In genomic region chr14:22641851-22642250, GRCh38 we compare ENCODE assay signal across 17 cellular contexts. TPM values are rescaled to one million over a fixed set of nuclear protein-coding genes. Genes with fewer than 3 reads are reported as not detected.
DNase-seq lines count a peak whose midpoint lies in the region; ATAC-seq and TF ChIP-seq lines count a peak whose summit lies in the region.
"Had no signal": no experiment of that assay in that cellular context is flagged by ENCODE, and none has a peak within 500 bp of the region (broad histone marks: within the 10 kb centered on the region; RNA-seq: fewer than 3 reads in every experiment).

No MANE protein-coding gene starts in this region.

- peak; percentile 15 for DNase-seq in ELR (ENCODE audit: low read depth)
- peak; percentile 53 for DNase-seq in M059J (ENCODE audit: low read depth)
- peak; percentile 32 for DNase-seq in mammary epithelial cell
- peak in 1 of 3 donors; percentile 23 for DNase-seq in mucosa of descending colon
- no peak for DNase-seq in germinal center (ENCODE audit: low spot score)
- no peak for DNase-seq in NOMO-1 (lab: John Stamatoyannopoulos, UW; ENCODE audit: unreplicated experiment in 2 of 2)
- no peak for DNase-seq in stimulated activated effector memory CD8-positive, alpha-beta T cell treated with anti-CD3 and anti-CD28 coated beads, Interleukin-12 subunit alpha, Interleukin-12 subunit beta, amount 100 ng/mL, for 72 hours (ENCODE audit: low spot score in 2 of 2)
- DNase-seq in T-helper 2 cell: no peak
- DNase-seq: C1 segment of cervical spinal cord, H9, NCI-H1048, NCI-H524, SW 1271 had no signal

- no peaks in the 10 kb centered on the region for H3K79me2 ChIP-seq in mammary epithelial cell (ENCODE audit: insufficient read depth, low read length)

- intact Hi-C loops in mammary epithelial cell (cut with micrococcal nuclease) (no loop called here), mucosa of descending colon (cut with DNase I, micrococcal nuclease) (loop anchor here in 1 of 2 donors (10.0 kb wide), 1 partner anchor 77 kb away; no protein-coding TSS in a partner anchor)

- H3K27me3 ChIP-seq in mammary epithelial cell (ENCODE audit: insufficient read depth, low read length): no peaks in the 10 kb centered on the region

- no peak overlapping the region for H3K27ac Mint-ChIP-seq in stimulated activated effector memory CD8-positive, alpha-beta T cell treated with anti-CD3 and anti-CD28 coated beads, Interleukin-12 subunit alpha, Interleukin-12 subunit beta, amount 100 ng/mL, for 72 hours
- H3K27ac Mint-ChIP-seq: H9 had no signal

- in situ Hi-C loops in mammary epithelial cell (cut with MboI; ENCODE audit: low sequenced_read_pairs in 2 of 2): loop anchor here in 1 of 2 donors (5.0 kb wide), 1 partner anchor 55 kb away; the partner anchor contains the start of gene DAD1

- no peaks in the 10 kb centered on the region for H3K36me3 Mint-ChIP-seq in stimulated activated effector memory CD8-positive, alpha-beta T cell treated with anti-CD3 and anti-CD28 coated beads, Interleukin-12 subunit alpha, Interleukin-12 subunit beta, amount 100 ng/mL, for 72 hours

- H3K4me1 ChIP-seq in mammary epithelial cell (ENCODE audit: insufficient read depth, low read length) (peaks cover 10% of the 10 kb centered on the region), mucosa of descending colon (ENCODE audit: low read depth) (no peaks in the 10 kb centered on the region)

- H3K4me2 ChIP-seq in mammary epithelial cell (ENCODE audit: insufficient read depth, low read depth, low read length): no peak overlapping the region

- H3K4me3 ChIP-seq in mammary epithelial cell (replicated peaks in 1 of 3; ENCODE audit: insufficient read depth in 1 of 3, low read depth in 2 of 3, low read length in 3 of 3): no peak overlapping the region
- H3K4me3 ChIP-seq in mucosa of descending colon: no peak overlapping the region
- H3K4me3 ChIP-seq: K562 had no signal

- H3K27ac ChIP-seq in mammary epithelial cell (ENCODE audit: insufficient read depth, low read depth, low read length): no peak overlapping the region

- CTCF ChIA-PET in mammary epithelial cell (lab: Charles Lee; ENCODE audit: low non-redundant PET): interaction anchor here (0.8 kb wide), 1 partner anchor 11 kb away, joined by 4 read pairs; no protein-coding TSS in a partner anchor

- dilution Hi-C loops in mammary epithelial cell (cut with HindIII; ENCODE audit: low sequenced_read_pairs): no loop called here

- 55% methylated on average over 3 of the region's 3 CpGs for WGBS in mammary epithelial cell (ENCODE audit: low coverage, missing lambda C conversion rate)

- H3K9me3 ChIP-seq in mammary epithelial cell (replicated peaks; ENCODE audit: insufficient read depth, low read length) (no peaks in the 10 kb centered on the region), mucosa of descending colon (no peaks in the 10 kb centered on the region)

- no TSS peak for BruUV-seq in mammary epithelial cell (replicated peaks; lab: Mats Ljungman, UMichigan)

- no peaks in the 10 kb centered on the region for H3K36me3 ChIP-seq in mammary epithelial cell (ENCODE audit: insufficient read depth, low read length)
- H3K36me3 ChIP-seq in mucosa of descending colon (ENCODE audit: low read depth): no peaks in the 10 kb centered on the region

- peak; percentile 96 for ATAC-seq in mucosa of descending colon
- ATAC-seq in stimulated activated effector memory CD8-positive, alpha-beta T cell treated with anti-CD3 and anti-CD28 coated beads, Interleukin-12 subunit alpha, Interleukin-12 subunit beta, amount 100 ng/mL, for 72 hours: no peak
- ATAC-seq: K562 had no signal

- TF ChIP-seq CTCF in mammary epithelial cell (conservative IDR thresholded peaks at IDR 0.05 in 1 of 2, IDR thresholded peaks at IDR 0.05 in 1 of 2; ENCODE audit: extremely low read depth in 1 of 2, insufficient read depth in 1 of 2, low read depth in 1 of 2, low read length in 2 of 2) (no peak), mucosa of descending colon (IDR thresholded peaks at IDR 0.05) (no peak)

- no peaks in the 10 kb centered on the region for H3K4me1 Mint-ChIP-seq in stimulated activated effector memory CD8-positive, alpha-beta T cell treated with anti-CD3 and anti-CD28 coated beads, Interleukin-12 subunit alpha, Interleukin-12 subunit beta, amount 100 ng/mL, for 72 hours
- H3K4me1 Mint-ChIP-seq: H9 had no signal

- H3K9me3 Mint-ChIP-seq in stimulated activated effector memory CD8-positive, alpha-beta T cell treated with anti-CD3 and anti-CD28 coated beads, Interleukin-12 subunit alpha, Interleukin-12 subunit beta, amount 100 ng/mL, for 72 hours: no peaks in the 10 kb centered on the region

- no peak overlapping the region for H2AFZ ChIP-seq in mammary epithelial cell (ENCODE audit: low read depth, low read length)

- no peaks in the 10 kb centered on the region for H4K20me1 ChIP-seq in mammary epithelial cell (ENCODE audit: insufficient read depth, low read length)

- no peak overlapping the region for H3K4me3 Mint-ChIP-seq in stimulated activated effector memory CD8-positive, alpha-beta T cell treated with anti-CD3 and anti-CD28 coated beads, Interleukin-12 subunit alpha, Interleukin-12 subunit beta, amount 100 ng/mL, for 72 hours
- H3K4me3 Mint-ChIP-seq: H9 had no signal

- H3K9ac ChIP-seq in mammary epithelial cell (ENCODE audit: insufficient read depth, low read length): no peak overlapping the region

RNA-seq across cellular contexts. Expression of gene OR6J1, which starts 2.3 kb away (rescaled TPM):
- not detected in 2 replicates for total RNA-seq in M059J (2014; rRNA removed; shearing (Covaris generic))
- total RNA-seq in mammary epithelial cell (not detected), mucosa of descending colon (not detected)
- polyA plus RNA-seq in mammary epithelial cell: not detected
- not detected for polyA minus RNA-seq in mammary epithelial cell
- total RNA-seq: A673, Daoy, H9, K562, SK-MEL-5 had no signal
- polyA plus RNA-seq: K562 had no signal

RNA-seq across cellular contexts. Expression of gene ABHD4, which starts 43.8 kb away (rescaled TPM):
- total RNA-seq in M059J (2014; rRNA removed; shearing (Covaris generic)): 21.7 and 30.5 TPM in 2 replicates
- total RNA-seq in mammary epithelial cell (10 to 100 TPM; 16.7 to 20.5 TPM), mucosa of descending colon (10 to 100 TPM; 19.3 to 28.4 (median 26.3) TPM)
- 12.0 TPM for polyA plus RNA-seq in mammary epithelial cell
- 16.5 TPM for polyA minus RNA-seq in mammary epithelial cell

RNA-seq across cellular contexts. Expression of gene DAD1, which starts 52.8 kb away (rescaled TPM):
- total RNA-seq in M059J (2014; rRNA removed; shearing (Covaris generic)): 515 and 811 TPM in 2 replicates
- 100 to 1,000 TPM; 154 to 169 TPM for total RNA-seq in mammary epithelial cell
- polyA plus RNA-seq in mammary epithelial cell: 324 TPM
- 197 TPM for polyA minus RNA-seq in mammary epithelial cell
- total RNA-seq in mucosa of descending colon: 100 to 1,000 TPM; 124 to 148 (median 140) TPM

Comparison
In these comparisons a context has a peak if more than half of its experiments do, and no peak if none do; other contexts are left out.
1. DNase-seq: peak in ELR (single experiment), M059J (single experiment) and mammary epithelial cell (single experiment); none in germinal center (single experiment), NOMO-1 (0 of 2), stimulated activated effector memory CD8-positive, alpha-beta T cell treated with anti-CD3 and anti-CD28 coated beads, Interleukin-12 subunit alpha, Interleukin-12 subunit beta, amount 100 ng/mL, for 72 hours (0 of 2) and T-helper 2 cell (0 of 5).